In genomic region chr12:59357811-59358210, GRCh38 we compare ENCODE assay signal across 1 cellular context.
TF ChIP-seq lines count a peak whose summit lies in the region.

No MANE protein-coding gene starts in this region.

TF ChIP-seq in GM23338, 12 proteins besides CTCF, POLR2A, EP300 and RAD21 (continued from another document):
- TF ChIP-seq STAT1 (IDR thresholded peaks at IDR 0.05; ENCODE audit: unreplicated experiment) = no peak
- TF ChIP-seq JUNB (IDR thresholded peaks at IDR 0.05; ENCODE audit: unreplicated experiment) = no peak
- no peak for TF ChIP-seq ETS1 (IDR thresholded peaks at IDR 0.05)
- TF ChIP-seq ZNF114 (CRISPR knock-in tag; IDR thresholded peaks at IDR 0.05) = no peak
- TF ChIP-seq EZH2phosphoT487 (IDR thresholded peaks at IDR 0.05; ENCODE audit: unreplicated experiment) = no peak
- TF ChIP-seq NANOG (IDR thresholded peaks at IDR 0.05; ENCODE audit: borderline replicate concordance) = no peak
- TF ChIP-seq ZNF462 (CRISPR knock-in tag; IDR thresholded peaks at IDR 0.05) = no peak
